35 cellular contexts compared by ENCODE assay signal in the genomic region with DNA sequence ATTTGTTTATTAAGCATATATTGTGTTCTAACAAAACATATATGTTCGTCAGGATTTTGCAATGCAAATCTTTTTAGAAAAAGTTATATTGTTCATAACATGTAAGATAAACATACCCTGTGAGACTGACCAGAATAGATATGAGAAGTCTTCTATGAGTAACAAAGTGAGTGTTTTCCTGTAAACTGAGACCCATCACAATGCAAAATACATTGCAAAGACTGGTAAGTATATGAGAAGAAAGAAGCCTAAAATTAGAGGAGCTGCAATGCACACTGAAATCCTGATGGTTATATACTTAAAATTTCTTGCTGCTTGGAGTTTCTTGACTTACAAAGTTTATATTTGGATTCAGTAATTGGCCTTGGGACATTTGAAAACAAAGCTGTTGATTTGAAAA. TPM values are rescaled to one million over a fixed set of nuclear protein-coding genes. Genes with fewer than 3 reads are reported as not detected.
DNase-seq lines count a peak whose midpoint lies in the region; ATAC-seq and TF ChIP-seq lines count a peak whose summit lies in the region.
"Had no signal": no experiment of that assay in that cellular context is flagged by ENCODE, and none has a peak within 500 bp of the region (broad histone marks: within the 10 kb centered on the region; RNA-seq: fewer than 3 reads in every experiment).

No MANE protein-coding gene starts in this region.

- peak; percentile 23 for DNase-seq in EH (ENCODE audit: low read depth)
- DNase-seq in PC-9, result no peak
- DNase-seq in chondrocyte (ENCODE audit: low spot score), result no peak
- peak; percentile 77 for DNase-seq in iris pigment epithelial cell (ENCODE audit: low read depth)
- no peak for DNase-seq in WTC11 (ENCODE audit: low spot score)
- no peak for DNase-seq in activated naive CD8-positive, alpha-beta T cell treated with anti-CD3 and anti-CD28 coated beads for 36 hours
- DNase-seq in activated naive CD4-positive, alpha-beta T cell treated with anti-CD3 and anti-CD28 coated beads, Interleukin-2, amount 50 U/mL, for 16 hours, result no peak
- DNase-seq: ACHN; activated CD4-positive, alpha-beta T cell treated with anti-CD3 and anti-CD28 coated beads for 1 hour; activated gamma-delta T cell treated with Interleukin-2 at 50 U/mL for 16 hours; activated T-cell treated with anti-CD3 and anti-CD28 coated beads, Interleukin-2, amount 50 U/mL, for 24 hours; adrenal gland; Caco-2; DMS79 treated with DMSO at 0.1 percent for 48 hours; foreskin keratinocyte; hippocampal formation; immature natural killer cell; KBM-7; left lung; MV-4-11; NCI-H510A; NK-92 treated with Interleukin-12 subunit alpha and Interleukin-12 subunit beta, amount 100 ng/mL, for 24 hours; pancreas; Peyer's patch; SJCRH30; stimulated activated naive CD4-positive, alpha-beta T cell treated with Interleukin-2 at 50 U/mL for 16 hours; testis had no signal

- no peak overlapping the region for H2AFZ ChIP-seq in PC-9

- peak overlapping the region; percentile 17; the same call in 1 of the 2 replicates for H3K27ac ChIP-seq in PC-9
- H3K27ac ChIP-seq: adrenal gland, BLaER1, left lung, pancreas, Peyer's patch, right atrium auricular region, SJCRH30, testis had no signal

- H3K36me3 ChIP-seq in PC-9 (ENCODE audit: low read depth), result peaks cover 26% of the 10 kb centered on the region
- H3K36me3 ChIP-seq: adrenal gland, BLaER1, left lung, pancreas, Peyer's patch, right atrium auricular region had no signal

- POLR2A ChIA-PET in PC-9 (lab: Charles Lee; ENCODE audit: unreplicated experiment) (no interaction called here), WTC11 (lab: Charles Lee) (interaction anchor here (1.5 kb wide), 1 partner anchor 90 kb away, joined by 3 read pairs; no protein-coding TSS in a partner anchor)

- H3K27ac Mint-ChIP-seq in chondrocyte (ENCODE audit: unreplicated experiment) (peak overlapping the region; percentile 84), WTC11 (no peak overlapping the region)
- no peak overlapping the region for H3K27ac Mint-ChIP-seq in activated naive CD8-positive, alpha-beta T cell treated with anti-CD3 and anti-CD28 coated beads for 36 hours
- H3K27ac Mint-ChIP-seq: activated T-cell treated with anti-CD3 and anti-CD28 coated beads, Interleukin-2, amount 50 U/mL, for 24 hours; immature natural killer cell; natural killer cell treated with Interleukin-12 subunit alpha and Interleukin-12 subunit beta and Interleukin-15 and Interleukin-18, amount 100 ng/mL, for 72 hours; T-helper 1 cell treated with Interleukin-12 subunit alpha and Interleukin-12 subunit beta and Interleukin-4 antibody, amounts not matched to agents 30 μg/mL and 1 μg/mL, for 36 hours had no signal

- no peaks in the 10 kb centered on the region for H4K20me1 ChIP-seq in PC-9 (ENCODE audit: insufficient read depth)

- no peaks in the 10 kb centered on the region for H3K9me3 ChIP-seq in PC-9 (ENCODE audit: insufficient read depth, low read depth)
- H3K9me3 ChIP-seq: BLaER1, Caco-2, HAP-1, left lung, pancreas, Peyer's patch, right atrium auricular region, SJCRH30, testis had no signal

- H3K4me1 ChIP-seq in PC-9 (replicated peaks; ENCODE audit: insufficient read depth), result peaks cover 45% of the 10 kb centered on the region

- H3K4me2 ChIP-seq in PC-9, result peak overlapping the region; percentile 92
- H3K4me2 ChIP-seq: BLaER1 had no signal

- intact Hi-C loops in PC-9 (cut with micrococcal nuclease; ENCODE audit: unreplicated experiment), result no loop called here

- peaks cover 93% of the 10 kb centered on the region for H3K79me2 ChIP-seq in PC-9 (ENCODE audit: low read depth)

- ATAC-seq in WTC11 (no peak), HG03108 (IDR thresholded peaks at IDR 0.05; ENCODE audit: unreplicated experiment) (no peak)
- ATAC-seq: foreskin keratinocyte; left lung; natural killer cell treated with Interleukin-12 subunit alpha and Interleukin-12 subunit beta and Interleukin-15 and Interleukin-18, amount 100 ng/mL, for 72 hours; pancreas had no signal

- H3K9me2 ChIP-seq in PC-9 (ENCODE audit: insufficient read depth), result no peaks in the 10 kb centered on the region

- peaks cover 8% of the 10 kb centered on the region for H3K36me3 Mint-ChIP-seq in chondrocyte (ENCODE audit: low read depth)
- H3K36me3 Mint-ChIP-seq in WTC11, result peaks cover 15% of the 10 kb centered on the region
- no peaks in the 10 kb centered on the region for H3K36me3 Mint-ChIP-seq in activated naive CD8-positive, alpha-beta T cell treated with anti-CD3 and anti-CD28 coated beads for 36 hours
- H3K36me3 Mint-ChIP-seq: immature natural killer cell; natural killer cell treated with Interleukin-12 subunit alpha and Interleukin-12 subunit beta and Interleukin-15 and Interleukin-18, amount 100 ng/mL, for 72 hours had no signal

- H3K4me1 Mint-ChIP-seq in chondrocyte (ENCODE audit: low read depth) (peaks cover 66% of the 10 kb centered on the region), WTC11 (peaks cover 42% of the 10 kb centered on the region)
- H3K4me1 Mint-ChIP-seq in activated naive CD8-positive, alpha-beta T cell treated with anti-CD3 and anti-CD28 coated beads for 36 hours, result peaks cover 8% of the 10 kb centered on the region

- peak overlapping the region; percentile 13; the same call in 1 of the 2 replicates for H3K4me3 ChIP-seq in PC-9
- H3K4me3 ChIP-seq: adrenal gland, BLaER1, HAP-1, left lung, pancreas, Peyer's patch, right atrium auricular region, SJCRH30, testis had no signal

- H3K27me3 Mint-ChIP-seq in chondrocyte (ENCODE audit: low read depth) (no peaks in the 10 kb centered on the region), WTC11 (ENCODE audit: low read depth) (no peaks in the 10 kb centered on the region)
- peaks cover 53% of the 10 kb centered on the region for H3K27me3 Mint-ChIP-seq in activated naive CD8-positive, alpha-beta T cell treated with anti-CD3 and anti-CD28 coated beads for 36 hours

- TF ChIP-seq CTCF in PC-9 (conservative IDR thresholded peaks at IDR 0.05) (no peak), chondrocyte (IDR thresholded peaks at IDR 0.05) (no peak), WTC11 (IDR thresholded peaks at IDR 0.05) (no peak)

- CTCF ChIA-PET in PC-9 (lab: Charles Lee), result no interaction called here
- CTCF ChIA-PET in WTC11 (lab: Charles Lee), result no interaction called here

- H3K9me3 Mint-ChIP-seq in chondrocyte (ENCODE audit: low read depth) (no peaks in the 10 kb centered on the region), WTC11 (no peaks in the 10 kb centered on the region)
- H3K9me3 Mint-ChIP-seq in activated naive CD8-positive, alpha-beta T cell treated with anti-CD3 and anti-CD28 coated beads for 36 hours, result no peaks in the 10 kb centered on the region
- H3K9me3 Mint-ChIP-seq: activated T-cell treated with anti-CD3 and anti-CD28 coated beads, Interleukin-2, amount 50 U/mL, for 24 hours; immature natural killer cell; mesothelial cell of epicardium; natural killer cell treated with Interleukin-12 subunit alpha and Interleukin-12 subunit beta and Interleukin-15 and Interleukin-18, amount 100 ng/mL, for 72 hours; T-helper 1 cell treated with Interleukin-12 subunit alpha and Interleukin-12 subunit beta and Interleukin-4 antibody, amounts not matched to agents 30 μg/mL and 1 μg/mL, for 36 hours had no signal

- peaks cover 36% of the 10 kb centered on the region for H3F3A ChIP-seq in PC-9 (ENCODE audit: insufficient read depth, low read depth)

- BruUV-seq in PC-9 (replicated peaks; lab: Mats Ljungman, UMichigan), result no TSS peak

- H3K27me3 ChIP-seq in PC-9 (ENCODE audit: insufficient read depth, low read depth), result no peaks in the 10 kb centered on the region
- H3K27me3 ChIP-seq: foreskin keratinocyte, pancreas, SJCRH30, testis had no signal

- no peak overlapping the region for H3K4me3 Mint-ChIP-seq in chondrocyte (ENCODE audit: unreplicated experiment)
- H3K4me3 Mint-ChIP-seq in WTC11, result no peak overlapping the region
- no peak overlapping the region for H3K4me3 Mint-ChIP-seq in activated naive CD8-positive, alpha-beta T cell treated with anti-CD3 and anti-CD28 coated beads for 36 hours
- H3K4me3 Mint-ChIP-seq: activated T-cell treated with anti-CD3 and anti-CD28 coated beads, Interleukin-2, amount 50 U/mL, for 24 hours; immature natural killer cell; mesothelial cell of epicardium; natural killer cell treated with Interleukin-12 subunit alpha and Interleukin-12 subunit beta and Interleukin-15 and Interleukin-18, amount 100 ng/mL, for 72 hours; T-helper 1 cell treated with Interleukin-12 subunit alpha and Interleukin-12 subunit beta and Interleukin-4 antibody, amounts not matched to agents 30 μg/mL and 1 μg/mL, for 36 hours had no signal

TF ChIP-seq in WTC11, 78 proteins besides CTCF, POLR2A, EP300 and RAD21 (continues in another document):
- TF ChIP-seq ZNF671 (CRISPR knock-in tag; IDR thresholded peaks at IDR 0.05) (no peak), AFF4 (CRISPR knock-in tag; IDR thresholded peaks at IDR 0.05; ENCODE audit: borderline replicate concordance) (no peak)

RNA-seq across cellular contexts. Expression of gene HMGA2, which starts 6.0 kb away (rescaled TPM):
- total RNA-seq in PC-9 (2021), result 13.8 and 14.7 TPM in 2 replicates
- 18.6 to 23.0 TPM (median 19.6 TPM) in 3 replicates for total RNA-seq in chondrocyte
- 93.6 to 98.7 TPM (median 95.9 TPM) in 3 replicates for total RNA-seq in WTC11 (2021)
- not detected for total RNA-seq in activated naive CD8-positive, alpha-beta T cell treated with anti-CD3 and anti-CD28 coated beads for 36 hours
- total RNA-seq: activated CD8-positive, alpha-beta memory T cell treated with anti-CD3 and anti-CD28 coated beads for 36 hours; natural killer cell treated with Interleukin-12 subunit alpha and Interleukin-12 subunit beta and Interleukin-15 and Interleukin-18, amount 100 ng/mL, for 72 hours; right atrium auricular region had no signal

Comparison
In these comparisons a context has a peak if more than half of its experiments do, and no peak if none do; other contexts are left out.
1. DNase-seq: peak in EH (single experiment) and iris pigment epithelial cell (single experiment); none in PC-9 (0 of 2), chondrocyte (single experiment), WTC11 (single experiment), activated naive CD8-positive, alpha-beta T cell treated with anti-CD3 and anti-CD28 coated beads for 36 hours (single experiment) and activated naive CD4-positive, alpha-beta T cell treated with anti-CD3 and anti-CD28 coated beads, Interleukin-2, amount 50 U/mL, for 16 hours (single experiment).
2. RNA of gene HMGA2, which starts 6.0 kb away (total RNA-seq): 93.6 to 98.7 TPM in WTC11, 18.6 to 23.0 TPM in chondrocyte and 13.8 to 14.7 TPM in PC-9; not detected in activated naive CD8-positive, alpha-beta T cell treated with anti-CD3 and anti-CD28 coated beads for 36 hours; every median in the first group is over 10 times any median in the second.